9 cellular contexts compared by ENCODE assay signal in the genomic region with DNA sequence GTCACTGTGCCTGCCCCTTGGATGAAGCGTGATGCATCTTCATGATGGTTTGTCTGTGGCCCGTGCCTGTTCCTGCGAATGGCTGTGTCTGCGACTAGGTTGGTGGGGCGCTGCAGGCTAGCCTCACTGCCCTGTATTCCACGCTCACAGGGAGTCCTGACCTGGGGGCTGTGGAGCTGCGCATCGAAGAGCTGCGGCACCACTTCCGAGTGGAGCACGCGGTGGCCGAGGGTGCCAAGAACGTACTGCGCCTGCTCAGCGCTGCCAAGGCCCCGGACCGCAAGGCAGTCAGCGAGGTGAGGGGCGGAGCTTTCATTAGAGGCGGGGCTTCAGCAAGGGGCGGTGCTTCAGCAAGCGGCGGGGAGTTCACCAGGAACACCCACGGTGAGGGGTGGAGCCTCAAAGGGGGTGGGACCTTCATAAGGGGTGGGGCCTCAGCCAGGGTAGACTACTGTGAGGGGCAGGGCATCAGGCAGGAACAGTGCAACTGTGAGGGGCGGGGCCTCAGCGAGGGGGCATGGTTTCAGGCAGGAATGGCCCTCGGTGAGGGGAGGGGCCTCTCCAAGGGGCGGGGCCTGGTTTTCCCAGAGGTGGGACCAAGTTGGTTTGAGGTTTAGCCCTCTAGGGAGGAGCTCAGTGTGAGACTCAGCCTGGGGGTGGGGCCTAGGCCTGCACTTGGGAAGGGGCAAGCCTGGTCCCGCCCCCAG. TPM values are rescaled to one million over a fixed set of nuclear protein-coding genes. Genes with fewer than 3 reads are reported as not detected.
DNase-seq lines count a peak whose midpoint lies in the region; ATAC-seq and TF ChIP-seq lines count a peak whose summit lies in the region.
"Had no signal": no experiment of that assay in that cellular context is flagged by ENCODE, and none has a peak within 500 bp of the region (broad histone marks: within the 10 kb centered on the region; RNA-seq: fewer than 3 reads in every experiment).

No MANE protein-coding gene starts in this region.

- no peaks in the 10 kb centered on the region for H3K27me3 ChIP-seq in right cardiac atrium (ENCODE audit: control insufficient read depth, insufficient read depth)
- H3K27me3 ChIP-seq in spleen (replicated peaks in 1 of 7) = no peaks in the 10 kb centered on the region
- H3K27me3 ChIP-seq: uterus had no signal

- H3K36me3 ChIP-seq in spleen = peaks cover 4 to 100% (median 100%) of the 10 kb centered on the region in 6 donors
- H3K36me3 ChIP-seq: uterus had no signal

- no peaks in the 10 kb centered on the region for H3K27me3 Mint-ChIP-seq in activated CD4-positive, alpha-beta memory T cell treated with anti-CD3 and anti-CD28 coated beads, Interleukin-2, amount 10 ng/mL, durations not matched to agents 7 days and 5 days

- H3K4me1 ChIP-seq in right cardiac atrium (ENCODE audit: control insufficient read depth, insufficient read depth, low read length) (no peaks in the 10 kb centered on the region), spleen (peaks cover 0 to 8% (median 0%) of the 10 kb centered on the region in 6 donors)
- H3K4me1 ChIP-seq: uterus had no signal

- CTCF ChIA-PET in activated CD4-positive, alpha-beta memory T cell treated with anti-CD3 and anti-CD28 coated beads, Interleukin-2, amount 10 ng/mL, durations not matched to agents 7 days and 5 days (lab: Charles Lee) = interaction anchor here (1.3 kb wide), 1 partner anchor 314 kb away, joined by 3 read pairs; a partner anchor contains a TSS

- H3K4me1 Mint-ChIP-seq in activated CD4-positive, alpha-beta memory T cell treated with anti-CD3 and anti-CD28 coated beads, Interleukin-2, amount 10 ng/mL, durations not matched to agents 7 days and 5 days = peaks cover 12% of the 10 kb centered on the region

- H3K36me3 Mint-ChIP-seq in activated CD4-positive, alpha-beta memory T cell treated with anti-CD3 and anti-CD28 coated beads, Interleukin-2, amount 10 ng/mL, durations not matched to agents 7 days and 5 days (ENCODE audit: low read depth) = peaks cover 74% of the 10 kb centered on the region

- no peak overlapping the region for H3K4me3 Mint-ChIP-seq in activated CD4-positive, alpha-beta memory T cell treated with anti-CD3 and anti-CD28 coated beads, Interleukin-2, amount 10 ng/mL, durations not matched to agents 7 days and 5 days

- H3K27ac ChIP-seq in right cardiac atrium (ENCODE audit: low read length) (no peak overlapping the region), spleen (peak overlapping the region in 1 of 8 donors; percentile 33)
- H3K27ac ChIP-seq: uterus had no signal

- POLR2A ChIA-PET in activated CD4-positive, alpha-beta memory T cell treated with anti-CD3 and anti-CD28 coated beads, Interleukin-2, amount 10 ng/mL, durations not matched to agents 7 days and 5 days (lab: Charles Lee) = interaction anchor here (1.1 to 1.4 kb wide), 2 partner anchors 12 to 30 kb away, joined by 3 to 4 read pairs; no protein-coding TSS in a partner anchor

- ATAC-seq in right cardiac atrium = peak; percentile 55 to 76
- no peak for ATAC-seq in HG03378 (IDR thresholded peaks at IDR 0.05; ENCODE audit: unreplicated experiment)
- no peak for ATAC-seq in HG03354 (IDR thresholded peaks at IDR 0.05; ENCODE audit: poor library complexity, severe bottlenecking, unreplicated experiment)

- TF ChIP-seq POLR2A in spleen (IDR thresholded peaks at IDR 0.05) = no peak

- no peak for TF ChIP-seq CTCF in spleen (IDR thresholded peaks at IDR 0.05 in 8 of 11, conservative IDR thresholded peaks at IDR 0.05 in 3 of 11)

- DNase-seq in GM03348 (ENCODE audit: low spot score) (peak; percentile 55), NCI-H2196 (lab: John Stamatoyannopoulos, UW; ENCODE audit: unreplicated experiment) (peak; percentile 52), right cardiac atrium (peak; percentile 64 to 76 (median 75)), spleen (no peak)
- DNase-seq in activated CD4-positive, alpha-beta memory T cell treated with anti-CD3 and anti-CD28 coated beads, Interleukin-2, amount 10 ng/mL, durations not matched to agents 7 days and 5 days = peak; percentile 78
- peak; percentile 22 to 67 (median 46) for DNase-seq in stimulated activated naive CD4-positive, alpha-beta T cell (lab: John Stamatoyannopoulos, UW)

- 83% methylated on average over 30 of the region's 30 CpGs for WGBS in right cardiac atrium
- 83 to 91% (median 85%) methylated on average over 26 to 30 of the region's 30 CpGs for WGBS in spleen, 5 donors

- H3K9me3 ChIP-seq in right cardiac atrium (ENCODE audit: control insufficient read depth, low read length) (no peaks in the 10 kb centered on the region), spleen (no peaks in the 10 kb centered on the region)
- H3K9me3 ChIP-seq: uterus had no signal

- intact Hi-C loops in right cardiac atrium (cut with DNase I) = no loop called here
- intact Hi-C loops in spleen (cut with DNase I; ENCODE audit: low total_unique reads) = no loop called here

- H3K9me3 Mint-ChIP-seq in activated CD4-positive, alpha-beta memory T cell treated with anti-CD3 and anti-CD28 coated beads, Interleukin-2, amount 10 ng/mL, durations not matched to agents 7 days and 5 days = no peaks in the 10 kb centered on the region

- no peak overlapping the region for H3K27ac Mint-ChIP-seq in activated CD4-positive, alpha-beta memory T cell treated with anti-CD3 and anti-CD28 coated beads, Interleukin-2, amount 10 ng/mL, durations not matched to agents 7 days and 5 days

- H3K4me3 ChIP-seq in right cardiac atrium (ENCODE audit: low read length) = no peak overlapping the region
- no peak overlapping the region for H3K4me3 ChIP-seq in spleen
- H3K4me3 ChIP-seq: uterus had no signal

RNA-seq across cellular contexts. Expression of a gene that starts 17.2 kb away (rescaled TPM):
- total RNA-seq in activated CD4-positive, alpha-beta memory T cell treated with anti-CD3 and anti-CD28 coated beads, Interleukin-2, amount 10 ng/mL, durations not matched to agents 7 days and 5 days = 100 to 1,000 TPM; 219 to 232 TPM
- total RNA-seq in right cardiac atrium (100 to 1,000 TPM; 122 to 138 (median 130) TPM), spleen (100 to 1,000 TPM; 138 to 213 (median 175) TPM)
- polyA plus RNA-seq in right cardiac atrium (79.3 TPM), spleen (100 to 1,000 TPM in 2 of 3 donors, 10 to 100 TPM in 1; 93.3 to 186 (median 113) TPM)

RNA-seq across cellular contexts. Expression of a gene that starts 24.8 kb away (rescaled TPM):
- total RNA-seq in activated CD4-positive, alpha-beta memory T cell treated with anti-CD3 and anti-CD28 coated beads, Interleukin-2, amount 10 ng/mL, durations not matched to agents 7 days and 5 days = 1 to 10 TPM in 1 of 2 experiments, under 1 TPM in 1; 0.93 to 1.3 TPM
- total RNA-seq in right cardiac atrium (under 1 TPM in 1 of 4 donors, not detected in 3; 0.33 TPM), spleen (10 to 100 TPM in 5 of 7 donors, 1 to 10 TPM in 2; 4.6 to 26.8 (median 12.4) TPM)
- polyA plus RNA-seq in right cardiac atrium (not detected), spleen (1 to 10 TPM; 1.8 to 2.8 (median 2.2) TPM)

RNA-seq across cellular contexts. Expression of a gene that starts 31.2 kb away (rescaled TPM):
- total RNA-seq in activated CD4-positive, alpha-beta memory T cell treated with anti-CD3 and anti-CD28 coated beads, Interleukin-2, amount 10 ng/mL, durations not matched to agents 7 days and 5 days = 100 to 1,000 TPM; 233 to 234 TPM
- total RNA-seq in right cardiac atrium (10 to 100 TPM; 20.7 to 34.7 (median 30.2) TPM), spleen (100 to 1,000 TPM in 6 of 7 donors, 10 to 100 TPM in 1; 81.8 to 155 (median 124) TPM)
- polyA plus RNA-seq in right cardiac atrium (30.3 TPM), spleen (100 to 1,000 TPM; 176 to 267 (median 248) TPM)

RNA-seq across cellular contexts. Expression of a gene that starts 45.6 kb away (rescaled TPM):
- total RNA-seq in activated CD4-positive, alpha-beta memory T cell treated with anti-CD3 and anti-CD28 coated beads, Interleukin-2, amount 10 ng/mL, durations not matched to agents 7 days and 5 days = 10 to 100 TPM; 39.8 to 40.0 TPM
- total RNA-seq in right cardiac atrium (10 to 100 TPM; 47.0 to 57.3 (median 49.3) TPM), spleen (10 to 100 TPM; 17.1 to 40.4 (median 21.7) TPM)
- polyA plus RNA-seq in right cardiac atrium (52.6 TPM), spleen (10 to 100 TPM; 30.0 to 58.1 (median 31.3) TPM)

Comparison
In these comparisons a context has a peak if more than half of its experiments do, and no peak if none do; other contexts are left out.
1. ATAC-seq: peak in right cardiac atrium (2 of 2); none in HG03378 (single experiment) and HG03354 (single experiment).